In the genomic region with DNA sequence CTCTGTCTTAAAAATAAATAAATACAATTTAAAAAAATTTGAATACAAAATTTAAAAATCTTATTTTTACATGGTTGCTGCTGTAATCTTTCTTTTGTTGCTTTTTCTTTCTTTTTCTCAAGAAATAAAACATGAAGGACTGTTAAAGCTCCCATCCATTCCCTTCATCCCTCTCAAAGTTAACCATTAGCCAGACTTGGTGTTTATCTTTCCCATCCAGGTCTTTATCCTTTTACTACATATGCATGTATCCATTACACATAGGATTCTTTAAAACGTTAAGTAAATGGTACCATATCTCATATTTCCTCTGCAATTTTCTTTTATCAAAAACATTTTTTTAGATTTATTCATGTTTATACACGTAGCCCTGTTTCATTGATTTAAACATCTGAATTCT, we compare ENCODE assay signal across 16 cellular contexts.
A peak's percentile ranks its signal among the peaks of the same experiment; 100 is the strongest.
DNase-seq lines count a peak whose midpoint lies in the region; ATAC-seq and TF ChIP-seq lines count a peak whose summit lies in the region.
"Had no signal": no experiment of that assay in that cellular context is flagged by ENCODE, and none has a peak within 500 bp of the region (broad histone marks: within the 10 kb centered on the region; RNA-seq: fewer than 3 reads in every experiment).

No MANE protein-coding gene starts in this region.

- H3K27ac Mint-ChIP-seq in MCF 10A (ENCODE audit: low read depth, unreplicated experiment) (no peak overlapping the region), type B pancreatic cell (peak overlapping the region; percentile 17)
- H3K27ac Mint-ChIP-seq: activated naive CD4-positive, alpha-beta T cell treated with anti-CD3 and anti-CD28 coated beads, Interleukin-2, amount 50 U/mL, for 24 hours had no signal

- H3K9me3 Mint-ChIP-seq in MCF 10A (ENCODE audit: unreplicated experiment) (no peaks in the 10 kb centered on the region), type B pancreatic cell (no peaks in the 10 kb centered on the region)
- H3K9me3 Mint-ChIP-seq: activated naive CD4-positive, alpha-beta T cell treated with anti-CD3 and anti-CD28 coated beads, Interleukin-2, amount 50 U/mL, for 24 hours had no signal

- no peak overlapping the region for H3K4me3 Mint-ChIP-seq in MCF 10A (ENCODE audit: unreplicated experiment)
- H3K4me3 Mint-ChIP-seq in type B pancreatic cell, result peak overlapping the region; percentile 7
- H3K4me3 Mint-ChIP-seq: activated naive CD4-positive, alpha-beta T cell treated with anti-CD3 and anti-CD28 coated beads, Interleukin-2, amount 50 U/mL, for 24 hours had no signal

- H3K9me3 ChIP-seq in mammary epithelial cell (replicated peaks; ENCODE audit: insufficient read depth, low read length), result no peaks in the 10 kb centered on the region
- no peaks in the 10 kb centered on the region for H3K9me3 ChIP-seq in mucosa of descending colon

- TF ChIP-seq CTCF in mammary epithelial cell (conservative IDR thresholded peaks at IDR 0.05 in 1 of 2, IDR thresholded peaks at IDR 0.05 in 1 of 2; ENCODE audit: extremely low read depth in 1 of 2, insufficient read depth in 1 of 2, low read depth in 1 of 2, low read length in 2 of 2) (no peak), MCF 10A (IDR thresholded peaks at IDR 0.05; ENCODE audit: unreplicated experiment) (no peak), brain microvascular endothelial cell (IDR thresholded peaks at IDR 0.05; ENCODE audit: low read depth, low read length, missing control alignments) (no peak), mucosa of descending colon (IDR thresholded peaks at IDR 0.05) (no peak), type B pancreatic cell (conservative IDR thresholded peaks at IDR 0.05) (no peak)

- no peak overlapping the region for H2AFZ ChIP-seq in mammary epithelial cell (ENCODE audit: low read depth, low read length)

- ATAC-seq in mucosa of descending colon, result peak; percentile 36
- ATAC-seq in GM21447 (IDR thresholded peaks at IDR 0.05; ENCODE audit: unreplicated experiment), result no peak

- peaks cover 47% of the 10 kb centered on the region for H3K4me1 Mint-ChIP-seq in MCF 10A (ENCODE audit: insufficient read depth, unreplicated experiment)
- peaks cover 44% of the 10 kb centered on the region for H3K4me1 Mint-ChIP-seq in type B pancreatic cell (ENCODE audit: unreplicated experiment)

- peaks cover 68% of the 10 kb centered on the region for H3K79me2 ChIP-seq in mammary epithelial cell (ENCODE audit: insufficient read depth, low read length)

- H3K36me3 ChIP-seq in mammary epithelial cell (ENCODE audit: insufficient read depth, low read length) (no peaks in the 10 kb centered on the region), brain microvascular endothelial cell (replicated peaks) (peaks cover 9% of the 10 kb centered on the region), mucosa of descending colon (ENCODE audit: low read depth) (no peaks in the 10 kb centered on the region)

- BruUV-seq in mammary epithelial cell (replicated peaks; lab: Mats Ljungman, UMichigan) (no TSS peak), MCF 10A (replicated peaks; lab: Mats Ljungman, UMichigan) (no TSS peak)

- no peak overlapping the region for H3K4me2 ChIP-seq in mammary epithelial cell (ENCODE audit: insufficient read depth, low read depth, low read length)

- H3K27me3 Mint-ChIP-seq in MCF 10A (ENCODE audit: insufficient read depth, unreplicated experiment) (no peaks in the 10 kb centered on the region), type B pancreatic cell (no peaks in the 10 kb centered on the region)
- H3K27me3 Mint-ChIP-seq: activated naive CD4-positive, alpha-beta T cell treated with anti-CD3 and anti-CD28 coated beads, Interleukin-2, amount 50 U/mL, for 24 hours had no signal

- POLR2A ChIA-PET in MCF 10A (lab: Yijun Ruan, JAX), result interaction anchor here (0.5 to 6.8 kb wide), 2 partner anchors 60 to 69 kb away, joined by 4 to 52 read pairs; a partner anchor contains a TSS

- CTCF ChIA-PET in mammary epithelial cell (lab: Charles Lee; ENCODE audit: low non-redundant PET) (no interaction called here), MCF 10A (lab: Yijun Ruan, JAX) (interaction anchor here (0.6 to 2.1 kb wide), 2 partner anchors 71 to 1143 kb away, joined by 3 to 12 read pairs; a partner anchor contains a TSS)

- dilution Hi-C loops in mammary epithelial cell (cut with HindIII; ENCODE audit: low sequenced_read_pairs), result loop anchor here (5.0 kb wide), 1 partner anchor 65 kb away; no protein-coding TSS in a partner anchor

- WGBS in mammary epithelial cell (ENCODE audit: low coverage, missing lambda C conversion rate), result 43% methylated on average over 2 of the region's 2 CpGs

- intact Hi-C loops in mammary epithelial cell (cut with micrococcal nuclease) (loop anchor here (2.0 kb wide), 1 partner anchor 59 kb away; no protein-coding TSS in a partner anchor), MCF 10A (cut with micrococcal nuclease) (no loop called here), mucosa of descending colon (cut with DNase I, micrococcal nuclease) (no loop called here)

- no peak for DNase-seq in mammary epithelial cell
- no peak for DNase-seq in MCF 10A (ENCODE audit: unreplicated experiment)
- DNase-seq in brain microvascular endothelial cell, result no peak
- no peak for DNase-seq in mucosa of descending colon
- DNase-seq in type B pancreatic cell (ENCODE audit: extremely low spot score, unreplicated experiment), result no peak
- no peak for DNase-seq in NCI-H128 (lab: John Stamatoyannopoulos, UW; ENCODE audit: unreplicated experiment)
- DNase-seq in AG08396 (ENCODE audit: low spot score), result no peak
- DNase-seq: DMS153; effector memory CD4-positive, alpha-beta T cell; Karpas-422; NCI-H1092 treated with DMSO at 0.1 percent for 48 hours; T1000 had no signal

- peaks cover 25% of the 10 kb centered on the region for H3K36me3 Mint-ChIP-seq in MCF 10A (ENCODE audit: insufficient read depth, unreplicated experiment)
- H3K36me3 Mint-ChIP-seq in type B pancreatic cell, result peaks cover 29% of the 10 kb centered on the region

- peak overlapping the region; percentile 60 for H3K27ac ChIP-seq in mammary epithelial cell (ENCODE audit: insufficient read depth, low read depth, low read length)
- H3K27ac ChIP-seq in brain microvascular endothelial cell, result peak overlapping the region; percentile 98
- H3K27ac ChIP-seq: C4-2B, SK-N-MC had no signal

- H3K27me3 ChIP-seq in mammary epithelial cell (ENCODE audit: insufficient read depth, low read length), result no peaks in the 10 kb centered on the region
- H3K27me3 ChIP-seq in brain microvascular endothelial cell (replicated peaks), result no peaks in the 10 kb centered on the region

- H4K20me1 ChIP-seq in mammary epithelial cell (ENCODE audit: insufficient read depth, low read length), result no peaks in the 10 kb centered on the region

- H3K4me1 ChIP-seq in mammary epithelial cell (ENCODE audit: insufficient read depth, low read length), result peaks cover 50% of the 10 kb centered on the region
- peaks cover 35% of the 10 kb centered on the region for H3K4me1 ChIP-seq in mucosa of descending colon (ENCODE audit: low read depth)

- no peak overlapping the region for H3K4me3 ChIP-seq in mammary epithelial cell (replicated peaks in 1 of 3; ENCODE audit: insufficient read depth in 1 of 3, low read depth in 2 of 3, low read length in 3 of 3)
- H3K4me3 ChIP-seq in brain microvascular endothelial cell (ENCODE audit: low read depth, low read length), result no peak overlapping the region
- H3K4me3 ChIP-seq in mucosa of descending colon, result no peak overlapping the region
- H3K4me3 ChIP-seq: SK-N-MC had no signal

- in situ Hi-C loops in mammary epithelial cell (cut with MboI; ENCODE audit: low sequenced_read_pairs in 2 of 2) (no loop called here), brain microvascular endothelial cell (cut with HindIII; ENCODE audit: low pct_ligation_motif_present, low sequenced_read_pairs) (no loop called here)

- H3K9ac ChIP-seq in mammary epithelial cell (ENCODE audit: insufficient read depth, low read length), result no peak overlapping the region
